1 cellular context compared by ENCODE assay signal in the genomic region with DNA sequence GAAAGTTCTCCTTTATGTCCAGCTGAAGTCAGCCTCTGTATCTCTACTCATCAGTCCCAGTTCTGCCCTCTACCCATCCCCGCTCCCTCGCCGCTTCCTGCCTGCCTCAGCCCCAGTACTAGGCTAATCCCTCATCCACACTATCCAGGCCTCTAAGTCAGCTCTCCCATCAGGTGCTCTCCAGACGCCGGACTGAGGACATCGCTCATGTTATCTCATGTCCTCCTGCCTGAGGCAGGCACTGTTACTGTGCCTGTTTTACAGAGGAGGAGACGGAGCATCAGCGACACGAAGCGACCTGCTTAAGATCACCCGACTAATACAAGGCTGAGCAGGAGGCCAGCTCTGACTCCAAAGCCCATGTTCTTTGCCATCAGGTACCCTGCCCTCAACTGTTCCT.
TF ChIP-seq lines count a peak whose summit lies in the region.

No MANE protein-coding gene starts in this region.

TF ChIP-seq in H1, 55 proteins besides CTCF, POLR2A, EP300 and RAD21:
- TF ChIP-seq EZH2 (IDR thresholded peaks at IDR 0.05; ENCODE audit: low read depth, low read length, severe bottlenecking) (no peak), CBX5 (IDR thresholded peaks at IDR 0.05; ENCODE audit: low read depth, low read length) (no peak), ATF2 (IDR thresholded peaks at IDR 0.05; ENCODE audit: low read length) (no peak), CBX8 (IDR thresholded peaks at IDR 0.05; ENCODE audit: borderline replicate concordance, low read depth, low read length) (no peak), HDAC2 (IDR thresholded peaks at IDR 0.05; ENCODE audit: borderline replicate concordance in 1 of 2, low read depth in 2 of 2, low read length in 2 of 2) (no peak), HDAC6 (IDR thresholded peaks at IDR 0.05; ENCODE audit: low read depth, low read length) (no peak), NRF1 (IDR thresholded peaks at IDR 0.05; ENCODE audit: low read depth, low read length) (no peak), TBP (IDR thresholded peaks at IDR 0.05; ENCODE audit: low read depth, low read length) (no peak), KDM1A (IDR thresholded peaks at IDR 0.05; ENCODE audit: borderline replicate concordance, low read length) (no peak), TAF1 (IDR thresholded peaks at IDR 0.05; ENCODE audit: low read depth, low read length) (no peak), MAFK (IDR thresholded peaks at IDR 0.05; ENCODE audit: low read depth, low read length) (no peak), RFX5 (IDR thresholded peaks at IDR 0.05; ENCODE audit: borderline replicate concordance, low read depth, low read length) (no peak), RXRA (IDR thresholded peaks at IDR 0.05; ENCODE audit: insufficient read depth, low read depth, low read length) (no peak), KDM5A (IDR thresholded peaks at IDR 0.05; ENCODE audit: low read length) (no peak), GABPA (IDR thresholded peaks at IDR 0.05; ENCODE audit: borderline replicate concordance, insufficient read depth, low read length) (no peak), JUN (IDR thresholded peaks at IDR 0.05; ENCODE audit: low read depth, low read length) (no peak), SIN3A (conservative IDR thresholded peaks at IDR 0.05 in 1 of 2, IDR thresholded peaks at IDR 0.05 in 1 of 2; ENCODE audit: low read depth in 1 of 2, low read length in 2 of 2) (no peak)
- TF ChIP-seq, protein P1, sequence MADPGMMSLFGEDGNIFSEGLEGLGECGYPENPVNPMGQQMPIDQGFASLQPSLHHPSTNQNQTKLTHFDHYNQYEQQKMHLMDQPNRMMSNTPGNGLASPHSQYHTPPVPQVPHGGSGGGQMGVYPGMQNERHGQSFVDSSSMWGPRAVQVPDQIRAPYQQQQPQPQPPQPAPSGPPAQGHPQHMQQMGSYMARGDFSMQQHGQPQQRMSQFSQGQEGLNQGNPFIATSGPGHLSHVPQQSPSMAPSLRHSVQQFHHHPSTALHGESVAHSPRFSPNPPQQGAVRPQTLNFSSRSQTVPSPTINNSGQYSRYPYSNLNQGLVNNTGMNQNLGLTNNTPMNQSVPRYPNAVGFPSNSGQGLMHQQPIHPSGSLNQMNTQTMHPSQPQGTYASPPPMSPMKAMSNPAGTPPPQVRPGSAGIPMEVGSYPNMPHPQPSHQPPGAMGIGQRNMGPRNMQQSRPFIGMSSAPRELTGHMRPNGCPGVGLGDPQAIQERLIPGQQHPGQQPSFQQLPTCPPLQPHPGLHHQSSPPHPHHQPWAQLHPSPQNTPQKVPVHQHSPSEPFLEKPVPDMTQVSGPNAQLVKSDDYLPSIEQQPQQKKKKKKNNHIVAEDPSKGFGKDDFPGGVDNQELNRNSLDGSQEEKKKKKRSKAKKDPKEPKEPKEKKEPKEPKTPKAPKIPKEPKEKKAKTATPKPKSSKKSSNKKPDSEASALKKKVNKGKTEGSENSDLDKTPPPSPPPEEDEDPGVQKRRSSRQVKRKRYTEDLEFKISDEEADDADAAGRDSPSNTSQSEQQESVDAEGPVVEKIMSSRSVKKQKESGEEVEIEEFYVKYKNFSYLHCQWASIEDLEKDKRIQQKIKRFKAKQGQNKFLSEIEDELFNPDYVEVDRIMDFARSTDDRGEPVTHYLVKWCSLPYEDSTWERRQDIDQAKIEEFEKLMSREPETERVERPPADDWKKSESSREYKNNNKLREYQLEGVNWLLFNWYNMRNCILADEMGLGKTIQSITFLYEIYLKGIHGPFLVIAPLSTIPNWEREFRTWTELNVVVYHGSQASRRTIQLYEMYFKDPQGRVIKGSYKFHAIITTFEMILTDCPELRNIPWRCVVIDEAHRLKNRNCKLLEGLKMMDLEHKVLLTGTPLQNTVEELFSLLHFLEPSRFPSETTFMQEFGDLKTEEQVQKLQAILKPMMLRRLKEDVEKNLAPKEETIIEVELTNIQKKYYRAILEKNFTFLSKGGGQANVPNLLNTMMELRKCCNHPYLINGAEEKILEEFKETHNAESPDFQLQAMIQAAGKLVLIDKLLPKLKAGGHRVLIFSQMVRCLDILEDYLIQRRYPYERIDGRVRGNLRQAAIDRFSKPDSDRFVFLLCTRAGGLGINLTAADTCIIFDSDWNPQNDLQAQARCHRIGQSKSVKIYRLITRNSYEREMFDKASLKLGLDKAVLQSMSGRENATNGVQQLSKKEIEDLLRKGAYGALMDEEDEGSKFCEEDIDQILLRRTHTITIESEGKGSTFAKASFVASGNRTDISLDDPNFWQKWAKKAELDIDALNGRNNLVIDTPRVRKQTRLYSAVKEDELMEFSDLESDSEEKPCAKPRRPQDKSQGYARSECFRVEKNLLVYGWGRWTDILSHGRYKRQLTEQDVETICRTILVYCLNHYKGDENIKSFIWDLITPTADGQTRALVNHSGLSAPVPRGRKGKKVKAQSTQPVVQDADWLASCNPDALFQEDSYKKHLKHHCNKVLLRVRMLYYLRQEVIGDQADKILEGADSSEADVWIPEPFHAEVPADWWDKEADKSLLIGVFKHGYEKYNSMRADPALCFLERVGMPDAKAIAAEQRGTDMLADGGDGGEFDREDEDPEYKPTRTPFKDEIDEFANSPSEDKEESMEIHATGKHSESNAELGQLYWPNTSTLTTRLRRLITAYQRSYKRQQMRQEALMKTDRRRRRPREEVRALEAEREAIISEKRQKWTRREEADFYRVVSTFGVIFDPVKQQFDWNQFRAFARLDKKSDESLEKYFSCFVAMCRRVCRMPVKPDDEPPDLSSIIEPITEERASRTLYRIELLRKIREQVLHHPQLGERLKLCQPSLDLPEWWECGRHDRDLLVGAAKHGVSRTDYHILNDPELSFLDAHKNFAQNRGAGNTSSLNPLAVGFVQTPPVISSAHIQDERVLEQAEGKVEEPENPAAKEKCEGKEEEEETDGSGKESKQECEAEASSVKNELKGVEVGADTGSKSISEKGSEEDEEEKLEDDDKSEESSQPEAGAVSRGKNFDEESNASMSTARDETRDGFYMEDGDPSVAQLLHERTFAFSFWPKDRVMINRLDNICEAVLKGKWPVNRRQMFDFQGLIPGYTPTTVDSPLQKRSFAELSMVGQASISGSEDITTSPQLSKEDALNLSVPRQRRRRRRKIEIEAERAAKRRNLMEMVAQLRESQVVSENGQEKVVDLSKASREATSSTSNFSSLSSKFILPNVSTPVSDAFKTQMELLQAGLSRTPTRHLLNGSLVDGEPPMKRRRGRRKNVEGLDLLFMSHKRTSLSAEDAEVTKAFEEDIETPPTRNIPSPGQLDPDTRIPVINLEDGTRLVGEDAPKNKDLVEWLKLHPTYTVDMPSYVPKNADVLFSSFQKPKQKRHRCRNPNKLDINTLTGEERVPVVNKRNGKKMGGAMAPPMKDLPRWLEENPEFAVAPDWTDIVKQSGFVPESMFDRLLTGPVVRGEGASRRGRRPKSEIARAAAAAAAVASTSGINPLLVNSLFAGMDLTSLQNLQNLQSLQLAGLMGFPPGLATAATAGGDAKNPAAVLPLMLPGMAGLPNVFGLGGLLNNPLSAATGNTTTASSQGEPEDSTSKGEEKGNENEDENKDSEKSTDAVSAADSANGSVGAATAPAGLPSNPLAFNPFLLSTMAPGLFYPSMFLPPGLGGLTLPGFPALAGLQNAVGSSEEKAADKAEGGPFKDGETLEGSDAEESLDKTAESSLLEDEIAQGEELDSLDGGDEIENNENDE (IDR thresholded peaks at IDR 0.05; ENCODE audit: insufficient replicate concordance, low read length): no peak
